In genomic region chr11:111632798-111633197, GRCh38 we compare ENCODE assay signal across 14 cellular contexts. TPM values are rescaled to one million over a fixed set of nuclear protein-coding genes. Genes with fewer than 3 reads are reported as not detected.
DNase-seq lines count a peak whose midpoint lies in the region; ATAC-seq and TF ChIP-seq lines count a peak whose summit lies in the region.
"Had no signal": no experiment of that assay in that cellular context is flagged by ENCODE, and none has a peak within 500 bp of the region (broad histone marks: within the 10 kb centered on the region; RNA-seq: fewer than 3 reads in every experiment).

No MANE protein-coding gene starts in this region.

- no peaks in the 10 kb centered on the region for H3K36me3 ChIP-seq in mammary epithelial cell (ENCODE audit: insufficient read depth, low read length)

- ATAC-seq in HG03378 (IDR thresholded peaks at IDR 0.05; ENCODE audit: unreplicated experiment) (no peak), GM18867 (IDR thresholded peaks at IDR 0.05; ENCODE audit: unreplicated experiment) (no peak), GM18520 (IDR thresholded peaks at IDR 0.05; ENCODE audit: unreplicated experiment) (no peak)
- ATAC-seq: left cardiac atrium had no signal

- peaks cover 26% of the 10 kb centered on the region for H3K36me3 Mint-ChIP-seq in nephron progenitor cell (ENCODE audit: low read depth)

- no peaks in the 10 kb centered on the region for H4K20me1 ChIP-seq in mammary epithelial cell (ENCODE audit: insufficient read depth, low read length)

- DNase-seq in D341Med (ENCODE audit: low spot score): peak; percentile 40
- peak; percentile 68 for DNase-seq in NCI-H2029 treated with DMSO at 0.1 percent for 48 hours (lab: John Stamatoyannopoulos, UW)
- DNase-seq in mammary epithelial cell: no peak
- DNase-seq in nephron progenitor cell: no peak
- DNase-seq in NAMALWA (ENCODE audit: low spot score): no peak
- DNase-seq: activated CD4-positive, CD25-positive, alpha-beta regulatory T cell treated with anti-CD3 and anti-CD28 coated beads, Interleukin-2, amount 50 U/mL, for 72 hours; activated CD8-positive, alpha-beta memory T cell treated with anti-CD3 and anti-CD28 coated beads, Interleukin-2, amount 50 U/mL, for 4 hours; left cardiac atrium; RPMI8226; stimulated activated CD4-positive, alpha-beta T cell treated with anti-CD3 and anti-CD28 coated beads, Interleukin-15, amount 100 ng/mL, for 24 hours had no signal

- H3K4me2 ChIP-seq in mammary epithelial cell (ENCODE audit: insufficient read depth, low read depth, low read length): peak overlapping the region; percentile 68

- peak overlapping the region; percentile 78 for H3K27ac ChIP-seq in mammary epithelial cell (ENCODE audit: insufficient read depth, low read depth, low read length)

- no peaks in the 10 kb centered on the region for H3K27me3 Mint-ChIP-seq in nephron progenitor cell (ENCODE audit: low read depth, poor library complexity)

- H3K79me2 ChIP-seq in mammary epithelial cell (ENCODE audit: insufficient read depth, low read length): peaks cover 21% of the 10 kb centered on the region

- H3K4me3 ChIP-seq in mammary epithelial cell (replicated peaks in 1 of 3; ENCODE audit: insufficient read depth in 1 of 3, low read depth in 2 of 3, low read length in 3 of 3): no peak overlapping the region

- peak overlapping the region; percentile 9 for H3K27ac Mint-ChIP-seq in nephron progenitor cell
- H3K27ac Mint-ChIP-seq: T-helper 1 cell treated with Interleukin-12 subunit alpha and Interleukin-12 subunit beta and Interleukin-4 antibody, amounts not matched to agents 30 μg/mL and 1 μg/mL, for 36 hours had no signal

- CTCF ChIA-PET in mammary epithelial cell (lab: Charles Lee; ENCODE audit: low non-redundant PET): no interaction called here

- H3K9me3 Mint-ChIP-seq in nephron progenitor cell: no peaks in the 10 kb centered on the region
- H3K9me3 Mint-ChIP-seq: T-helper 1 cell treated with Interleukin-12 subunit alpha and Interleukin-12 subunit beta and Interleukin-4 antibody, amounts not matched to agents 30 μg/mL and 1 μg/mL, for 36 hours had no signal

- peaks cover 71% of the 10 kb centered on the region for H3K4me1 ChIP-seq in mammary epithelial cell (ENCODE audit: insufficient read depth, low read length)

- H3K4me1 Mint-ChIP-seq in nephron progenitor cell: no peaks in the 10 kb centered on the region

- TF ChIP-seq CTCF in mammary epithelial cell (conservative IDR thresholded peaks at IDR 0.05 in 1 of 2, IDR thresholded peaks at IDR 0.05 in 1 of 2; ENCODE audit: extremely low read depth in 1 of 2, insufficient read depth in 1 of 2, low read depth in 1 of 2, low read length in 2 of 2) (no peak), nephron progenitor cell (IDR thresholded peaks at IDR 0.05) (no peak)

- intact Hi-C loops in mammary epithelial cell (cut with micrococcal nuclease): no loop called here

- H3K9me3 ChIP-seq in mammary epithelial cell (replicated peaks; ENCODE audit: insufficient read depth, low read length): no peaks in the 10 kb centered on the region

- no peak overlapping the region for H2AFZ ChIP-seq in mammary epithelial cell (ENCODE audit: low read depth, low read length)

- no TSS peak for BruUV-seq in mammary epithelial cell (replicated peaks; lab: Mats Ljungman, UMichigan)

- H3K9ac ChIP-seq in mammary epithelial cell (ENCODE audit: insufficient read depth, low read length): no peak overlapping the region

- H3K4me3 Mint-ChIP-seq in nephron progenitor cell: no peak overlapping the region
- H3K4me3 Mint-ChIP-seq: T-helper 1 cell treated with Interleukin-12 subunit alpha and Interleukin-12 subunit beta and Interleukin-4 antibody, amounts not matched to agents 30 μg/mL and 1 μg/mL, for 36 hours had no signal

- in situ Hi-C loops in mammary epithelial cell (cut with MboI; ENCODE audit: low sequenced_read_pairs in 2 of 2): no loop called here

- dilution Hi-C loops in mammary epithelial cell (cut with HindIII; ENCODE audit: low sequenced_read_pairs): no loop called here

- WGBS in mammary epithelial cell (ENCODE audit: low coverage, missing lambda C conversion rate): 54% methylated on average over 1 of the region's 1 CpG

- H3K27me3 ChIP-seq in mammary epithelial cell (ENCODE audit: insufficient read depth, low read length): no peaks in the 10 kb centered on the region

RNA-seq across cellular contexts. Expression of gene SIK2, which starts 30.5 kb away (rescaled TPM):
- total RNA-seq in mammary epithelial cell: 10 to 100 TPM; 15.9 to 17.0 TPM
- 13.7 TPM for polyA plus RNA-seq in mammary epithelial cell
- 24.2 TPM for polyA minus RNA-seq in mammary epithelial cell

Comparison
In these comparisons a context has a peak if more than half of its experiments do, and no peak if none do; other contexts are left out.
1. DNase-seq: peak in D341Med (single experiment) and NCI-H2029 treated with DMSO at 0.1 percent for 48 hours (single experiment); none in mammary epithelial cell (single experiment), nephron progenitor cell (single experiment) and NAMALWA (single experiment).